Comparison of ENCODE assay signal across 17 cellular contexts in the genomic region with DNA sequence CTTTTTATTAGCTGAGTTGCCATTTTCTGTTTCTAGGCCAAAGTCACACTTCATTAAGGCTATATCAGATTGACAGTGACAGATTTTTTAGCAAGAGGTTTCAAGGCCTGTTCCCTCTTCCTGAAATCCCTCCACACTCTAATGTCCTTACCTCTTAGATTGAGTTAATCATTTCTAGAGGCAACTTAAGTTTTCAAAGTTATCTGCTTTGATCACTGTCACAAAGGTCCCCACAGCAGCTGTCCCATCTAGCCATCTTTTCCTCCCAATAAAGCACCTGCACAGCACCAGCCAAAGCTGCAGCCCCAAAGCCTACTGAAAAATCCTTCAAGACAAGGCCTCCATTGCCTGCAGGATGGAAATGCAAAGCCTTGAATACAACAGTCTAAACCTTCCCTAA.
"Had no signal": no experiment of that assay in that cellular context is flagged by ENCODE, and none has a peak within 500 bp of the region (broad histone marks: within the 10 kb centered on the region; RNA-seq: fewer than 3 reads in every experiment).

No MANE protein-coding gene starts in this region.

- DNase-seq: activated B cell treated with CpG ODN at 0.5 μM for 24 hours; activated CD4-positive, alpha-beta T cell treated with anti-CD3 and anti-CD28 coated beads, Interleukin-2, amount 10 ng/mL, durations not matched to agents 7 days and 5 days; activated naive CD4-positive, alpha-beta T cell; activated T-cell treated with anti-CD3 and anti-CD28 coated beads, Interleukin-2, amount 50 U/mL, for 48 hours; heart left ventricle; left ventricle myocardium inferior; ovary; stimulated activated CD4-positive, alpha-beta T cell treated with anti-CD3 and anti-CD28 coated beads, Interleukin-15, amount 100 ng/mL, for 24 hours; stimulated activated CD4-positive, alpha-beta T cell treated with anti-CD3 and anti-CD28 coated beads, Interleukin-4, amount 100 ng/mL, for 4 hours had no signal

- FAIRE-seq: astrocyte, frontal cortex, islet of Langerhans, urothelium cell line had no signal

- H3K9me3 Mint-ChIP-seq: activated B cell treated with CpG ODN at 0.5 μM for 24 hours; activated CD4-positive, alpha-beta T cell treated with anti-CD3 and anti-CD28 coated beads, Interleukin-2, amount 10 ng/mL, durations not matched to agents 7 days and 5 days; memory B cell; natural killer cell treated with Interleukin-12 subunit alpha and Interleukin-12 subunit beta and Interleukin-15 and Interleukin-18, amount 100 ng/mL, for 72 hours; T-helper 1 cell treated with Interleukin-12 subunit alpha and Interleukin-12 subunit beta and Interleukin-4 antibody, amounts not matched to agents 30 μg/mL and 1 μg/mL, for 36 hours had no signal

- H3K4me3 Mint-ChIP-seq: activated B cell treated with CpG ODN at 0.5 μM for 24 hours; activated CD4-positive, alpha-beta T cell treated with anti-CD3 and anti-CD28 coated beads, Interleukin-2, amount 10 ng/mL, durations not matched to agents 7 days and 5 days; memory B cell; natural killer cell treated with Interleukin-12 subunit alpha and Interleukin-12 subunit beta and Interleukin-15 and Interleukin-18, amount 100 ng/mL, for 72 hours; T-helper 1 cell treated with Interleukin-12 subunit alpha and Interleukin-12 subunit beta and Interleukin-4 antibody, amounts not matched to agents 30 μg/mL and 1 μg/mL, for 36 hours had no signal

- H3K9me3 ChIP-seq: heart left ventricle, left ventricle myocardium inferior, ovary had no signal

- H3K27ac Mint-ChIP-seq: activated B cell treated with CpG ODN at 0.5 μM for 24 hours; activated CD4-positive, alpha-beta T cell treated with anti-CD3 and anti-CD28 coated beads, Interleukin-2, amount 10 ng/mL, durations not matched to agents 7 days and 5 days; memory B cell; natural killer cell treated with Interleukin-12 subunit alpha and Interleukin-12 subunit beta and Interleukin-15 and Interleukin-18, amount 100 ng/mL, for 72 hours; T-helper 1 cell treated with Interleukin-12 subunit alpha and Interleukin-12 subunit beta and Interleukin-4 antibody, amounts not matched to agents 30 μg/mL and 1 μg/mL, for 36 hours had no signal

- H3K27ac ChIP-seq: cardiac muscle cell, heart left ventricle, left ventricle myocardium inferior, ovary had no signal

- H3K36me3 ChIP-seq: ovary had no signal

- H3K4me3 ChIP-seq: cardiac muscle cell, heart left ventricle, left ventricle myocardium inferior, ovary had no signal

- H3K27me3 ChIP-seq: cardiac muscle cell, heart left ventricle, ovary had no signal

- ATAC-seq: heart left ventricle; natural killer cell treated with Interleukin-12 subunit alpha and Interleukin-12 subunit beta and Interleukin-15 and Interleukin-18, amount 100 ng/mL, for 72 hours had no signal

- H3K27me3 Mint-ChIP-seq: activated B cell treated with CpG ODN at 0.5 μM for 24 hours; activated CD4-positive, alpha-beta T cell treated with anti-CD3 and anti-CD28 coated beads, Interleukin-2, amount 10 ng/mL, durations not matched to agents 7 days and 5 days; memory B cell; natural killer cell treated with Interleukin-12 subunit alpha and Interleukin-12 subunit beta and Interleukin-15 and Interleukin-18, amount 100 ng/mL, for 72 hours had no signal
